Comparison of ENCODE assay signal across 8 cellular contexts in the genomic region with DNA sequence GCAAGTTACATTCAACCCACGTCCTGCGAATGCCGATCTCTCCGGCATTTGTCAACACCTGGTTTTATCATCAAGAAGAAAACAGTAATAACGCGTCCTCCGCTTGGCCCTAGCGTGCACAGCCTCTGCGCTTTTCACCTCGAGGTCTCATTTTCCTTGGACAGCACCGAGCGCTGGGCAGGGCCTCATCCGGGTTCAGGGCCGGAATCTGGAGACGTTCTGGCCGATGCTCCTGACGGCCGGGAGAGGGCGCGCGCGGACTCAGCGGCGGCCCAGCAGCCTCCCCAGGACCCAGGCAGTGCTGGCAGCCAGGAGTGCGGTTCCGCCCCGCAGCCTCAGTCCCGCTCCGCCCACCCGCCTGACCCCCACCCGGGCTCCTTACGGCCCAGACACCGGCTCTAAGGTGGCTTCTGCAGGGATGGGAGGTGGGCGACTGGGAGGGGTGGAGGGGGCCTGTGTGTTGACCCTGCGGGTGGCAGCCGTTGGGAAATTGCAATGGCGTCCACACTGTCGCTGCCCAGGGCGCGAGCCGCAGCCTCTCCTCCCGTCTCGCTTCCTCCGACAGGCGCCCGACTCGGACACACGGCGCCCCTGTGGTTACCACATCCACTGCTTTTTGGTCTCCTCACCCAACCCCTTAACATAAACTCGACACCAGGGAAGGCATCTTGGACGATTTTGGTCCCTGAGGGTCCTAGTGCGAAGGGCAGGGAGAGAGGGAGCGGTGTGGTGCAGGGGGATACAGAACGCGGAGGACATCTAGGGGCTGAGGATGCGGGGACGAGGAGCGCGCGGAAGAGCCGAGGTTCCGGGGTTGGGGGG. TPM values are rescaled to one million over a fixed set of nuclear protein-coding genes. Genes with fewer than 3 reads are reported as not detected.
DNase-seq lines count a peak whose midpoint lies in the region; TF ChIP-seq lines count a peak whose summit lies in the region.

No MANE protein-coding gene starts in this region.

- peaks cover 0 to 2% (median 0%) of the 10 kb centered on the region in 3 experiments; a peak in 1 of 7 replicates for H3K36me3 Mint-ChIP-seq in H9 (ENCODE audit: insufficient read depth in 1 of 3, low read depth in 3 of 3)

- no peak for TF ChIP-seq EP300 in transverse colon (IDR thresholded peaks at IDR 0.05; ENCODE audit: low read depth)

- H3K4me1 Mint-ChIP-seq in H9, result peaks cover 10 to 13% of the 10 kb centered on the region in 2 experiments

- H3K9ac ChIP-seq in H9 (ENCODE audit: extremely low read depth, insufficient read length, low read length) (peak overlapping the region; percentile 90), adipocyte (ENCODE audit: low read length) (peak overlapping the region; percentile 90)

- no peak overlapping the region for H2BK12ac ChIP-seq in H9 (ENCODE audit: insufficient read length, low read depth, low read length)

- intact Hi-C loops in cardiac septum (cut with DNase I) (loop anchor here (2.0 kb wide), 1 partner anchor 22 kb away; the partner anchor contains the start of gene FLYWCH2), transverse colon (cut with DNase I; ENCODE audit: low total_unique reads) (no loop called here)

- peaks cover 6% of the 10 kb centered on the region for H3K36me3 ChIP-seq in adipocyte (ENCODE audit: control insufficient read depth, insufficient read depth, low read length, severe bottlenecking)
- no peaks in the 10 kb centered on the region for H3K36me3 ChIP-seq in transverse colon

- H3K9me3 Mint-ChIP-seq in H9, result peaks cover 9 to 14% of the 10 kb centered on the region in 2 experiments

- no peak overlapping the region for H3K4ac ChIP-seq in H9 (ENCODE audit: low read depth, low read length)

- H3K14ac ChIP-seq in H9 (ENCODE audit: insufficient read depth, low read length), result peak overlapping the region; percentile 83

- no peak overlapping the region for H3T11ph ChIP-seq in H9 (ENCODE audit: low read length)

- no peak overlapping the region for H2AK5ac ChIP-seq in H9 (ENCODE audit: insufficient read length, low read length)

- H2BK15ac ChIP-seq in H9 (ENCODE audit: low read depth, low read length), result no peak overlapping the region

- no peak overlapping the region for H2BK5ac ChIP-seq in H9 (ENCODE audit: insufficient read length, low read length)

- TF ChIP-seq POLR2A in NB4 (IDR thresholded peaks at IDR 0.05; ENCODE audit: extremely low read depth, insufficient read length), result peak; percentile 53
- peak; percentile 80 for TF ChIP-seq POLR2A in transverse colon (IDR thresholded peaks at IDR 0.05)

- no peak overlapping the region for H4K5ac ChIP-seq in H9 (ENCODE audit: insufficient read length, low read depth, low read length)

- H3K4me1 ChIP-seq in H9 (ENCODE audit: insufficient read depth, low read length) (no peaks in the 10 kb centered on the region), adipocyte (ENCODE audit: control insufficient read depth, insufficient read depth, low read length) (peaks cover 9% of the 10 kb centered on the region), transverse colon (peaks cover 4 to 26% (median 15%) of the 10 kb centered on the region in 4 donors)

- H3K23ac ChIP-seq in H9 (ENCODE audit: insufficient read length, low read depth, low read length), result no peak overlapping the region

- H3K27me3 Mint-ChIP-seq in H9 (ENCODE audit: low read depth), result peaks cover 2% of the 10 kb centered on the region

- no peak overlapping the region for H4K91ac ChIP-seq in H9 (ENCODE audit: insufficient read length, low read depth, low read length)

- H3K18ac ChIP-seq in H9 (ENCODE audit: insufficient read length, low read depth, low read length), result peak overlapping the region; percentile 86

- peak; percentile 94 for TF ChIP-seq CTCF in H9 (conservative IDR thresholded peaks at IDR 0.05)
- TF ChIP-seq CTCF in NB4 (IDR thresholded peaks at IDR 0.05; ENCODE audit: low read depth, low read length), result peak; percentile 68
- TF ChIP-seq CTCF in transverse colon (IDR thresholded peaks at IDR 0.05), result peak; percentile 88 to 95 (median 94)

- H3K79me2 ChIP-seq in H9 (ENCODE audit: insufficient read depth, low read length), result no peaks in the 10 kb centered on the region

- H3K79me1 ChIP-seq in H9 (ENCODE audit: insufficient read depth, low read depth, low read length, poor library complexity, severe bottlenecking), result no peaks in the 10 kb centered on the region

- H2BK120ac ChIP-seq in H9 (ENCODE audit: low read depth, low read length, poor library complexity, severe bottlenecking), result no peak overlapping the region

- H4K20me1 ChIP-seq in H9 (ENCODE audit: control insufficient read depth, insufficient read depth, insufficient read length), result no peaks in the 10 kb centered on the region

- WGBS in H9 (ENCODE audit: extremely low coverage, insufficient read length, low lambda C conversion rate), result no CpG with 5 or more reads among the region's 62 CpGs
- WGBS in transverse colon (ENCODE audit: low coverage in 1 of 2), 2 donors, result 2 to 6% methylated on average over 5 to 50 of the region's 62 CpGs

- no peaks in the 10 kb centered on the region for H3K27me3 ChIP-seq in H9 (ENCODE audit: insufficient read depth, low read length)
- no peaks in the 10 kb centered on the region for H3K27me3 ChIP-seq in adipocyte (replicated peaks; ENCODE audit: control insufficient read depth, insufficient read depth, low read length)
- peaks cover under 1% of the 10 kb centered on the region for H3K27me3 ChIP-seq in transverse colon

- H3K4me3 ChIP-seq in NB4 (ENCODE audit: low read depth, low read length), result peak overlapping the region; percentile 87
- peak overlapping the region; percentile 89 for H3K4me3 ChIP-seq in adipocyte (ENCODE audit: low read length)
- peak overlapping the region; percentile 66 to 94 (median 80) for H3K4me3 ChIP-seq in transverse colon

- H2BK20ac ChIP-seq in H9 (ENCODE audit: low read depth, low read length, poor library complexity, severe bottlenecking), result no peak overlapping the region

- H2AFZ ChIP-seq in H9 (ENCODE audit: low read length), result no peak overlapping the region

- H3K9me3 ChIP-seq in H9 (ENCODE audit: control insufficient read depth, low read depth, low read length) (no peaks in the 10 kb centered on the region), adipocyte (ENCODE audit: control insufficient read depth, low read length) (no peaks in the 10 kb centered on the region), transverse colon (no peaks in the 10 kb centered on the region)

- peak; percentile 86 for DNase-seq in EL
- DNase-seq in H9, result peak; percentile 91
- peak; percentile 90 for DNase-seq in NB4 (ENCODE audit: low read depth)
- peak; percentile 81 for DNase-seq in SW480 (ENCODE audit: low spot score)
- DNase-seq in adipocyte (ENCODE audit: low read depth), result peak; percentile 96
- DNase-seq in cardiac septum (ENCODE audit: low spot score), result peak; percentile 95
- peak; percentile 79 for DNase-seq in pons (ENCODE audit: low spot score)
- DNase-seq in transverse colon, result peak; percentile 88

- H3K4me2 ChIP-seq in H9 (ENCODE audit: insufficient read depth, insufficient read length, low read length), result peak overlapping the region; percentile 94

- in situ Hi-C loops in transverse colon (cut with MboI; ENCODE audit: low pct_ligation_motif_present in 1 of 4, low pct_unique_long_range_greater_than_20kb in 1 of 4, low sequenced_read_pairs in 3 of 4), result no loop called here

- peak overlapping the region; percentile 89 to 91 for H3K4me3 Mint-ChIP-seq in H9

- H3K27ac ChIP-seq in H9 (ENCODE audit: insufficient read length, low read depth, low read length), result no peak overlapping the region
- peak overlapping the region; percentile 97 to 98 (median 98) for H3K27ac ChIP-seq in transverse colon

- H3K56ac ChIP-seq in H9 (ENCODE audit: insufficient read length, low read depth, low read length), result no peak overlapping the region

- H4K8ac ChIP-seq in H9 (replicated peaks; ENCODE audit: insufficient read length, low read depth, low read length), result no peak overlapping the region

- peak overlapping the region; percentile 82 to 96 (median 95) for H3K27ac Mint-ChIP-seq in H9

- H3K23me2 ChIP-seq in H9 (ENCODE audit: insufficient read length, low read depth, low read length, poor library complexity, severe bottlenecking), result peaks cover 7% of the 10 kb centered on the region

RNA-seq across cellular contexts. Expression of gene FLYWCH1, which starts 7.4 kb away (rescaled TPM):
- total RNA-seq in H9 (2021) (12.5 and 13.0 TPM in 2 replicates), cardiac septum (43.5 TPM), transverse colon (10 to 100 TPM; 29.1 to 59.1 (median 34.6) TPM)

RNA-seq across cellular contexts. Expression of gene FLYWCH2, which starts 21.3 kb away (rescaled TPM):
- 16.5 and 20.9 TPM in 2 replicates for total RNA-seq in H9 (2021)
- 20.8 TPM for total RNA-seq in cardiac septum
- total RNA-seq in transverse colon, result 10 to 100 TPM; 35.0 to 74.4 (median 50.9) TPM

RNA-seq across cellular contexts. Expression of gene PRSS22, which starts 46.3 kb away (rescaled TPM):
- total RNA-seq in H9 (2021) (1.9 and 2.4 TPM in 2 replicates), cardiac septum (not detected), transverse colon (10 to 100 TPM in 1 of 4 donors, 1 to 10 TPM in 1, not detected in 2; 2.5 to 11.2 TPM)

RNA-seq across cellular contexts. Expression of gene KREMEN2, which starts 59.8 kb away (rescaled TPM):
- 12.8 and 14.6 TPM in 2 replicates for total RNA-seq in H9 (2021)
- total RNA-seq in cardiac septum, result not detected
- 1 to 10 TPM in 2 of 4 donors, under 1 TPM in 1, not detected in 1; 0.79 to 3.2 (median 1.1) TPM for total RNA-seq in transverse colon
